ENCODE assay signal across 1 cellular context in genomic region chr5:110790673-110791072, GRCh38.
TF ChIP-seq lines count a peak whose summit lies in the region.

No MANE protein-coding gene starts in this region.

TF ChIP-seq in HepG2, 621 proteins besides CTCF, POLR2A, EP300 and RAD21 (continued from another document):
- no peak for TF ChIP-seq GMEB1 (CRISPR knock-in tag; IDR thresholded peaks at IDR 0.05; ENCODE audit: borderline replicate concordance)
- no peak for TF ChIP-seq ZBTB7B (CRISPR knock-in tag; IDR thresholded peaks at IDR 0.05)
- TF ChIP-seq MIER2 (CRISPR knock-in tag; IDR thresholded peaks at IDR 0.05): no peak
- TF ChIP-seq MAFF (IDR thresholded peaks at IDR 0.05; ENCODE audit: low read depth, low read length): peak; percentile 69
- no peak for TF ChIP-seq ZNF280B (CRISPR knock-in tag; IDR thresholded peaks at IDR 0.05; ENCODE audit: borderline replicate concordance)
- TF ChIP-seq, protein P1, sequence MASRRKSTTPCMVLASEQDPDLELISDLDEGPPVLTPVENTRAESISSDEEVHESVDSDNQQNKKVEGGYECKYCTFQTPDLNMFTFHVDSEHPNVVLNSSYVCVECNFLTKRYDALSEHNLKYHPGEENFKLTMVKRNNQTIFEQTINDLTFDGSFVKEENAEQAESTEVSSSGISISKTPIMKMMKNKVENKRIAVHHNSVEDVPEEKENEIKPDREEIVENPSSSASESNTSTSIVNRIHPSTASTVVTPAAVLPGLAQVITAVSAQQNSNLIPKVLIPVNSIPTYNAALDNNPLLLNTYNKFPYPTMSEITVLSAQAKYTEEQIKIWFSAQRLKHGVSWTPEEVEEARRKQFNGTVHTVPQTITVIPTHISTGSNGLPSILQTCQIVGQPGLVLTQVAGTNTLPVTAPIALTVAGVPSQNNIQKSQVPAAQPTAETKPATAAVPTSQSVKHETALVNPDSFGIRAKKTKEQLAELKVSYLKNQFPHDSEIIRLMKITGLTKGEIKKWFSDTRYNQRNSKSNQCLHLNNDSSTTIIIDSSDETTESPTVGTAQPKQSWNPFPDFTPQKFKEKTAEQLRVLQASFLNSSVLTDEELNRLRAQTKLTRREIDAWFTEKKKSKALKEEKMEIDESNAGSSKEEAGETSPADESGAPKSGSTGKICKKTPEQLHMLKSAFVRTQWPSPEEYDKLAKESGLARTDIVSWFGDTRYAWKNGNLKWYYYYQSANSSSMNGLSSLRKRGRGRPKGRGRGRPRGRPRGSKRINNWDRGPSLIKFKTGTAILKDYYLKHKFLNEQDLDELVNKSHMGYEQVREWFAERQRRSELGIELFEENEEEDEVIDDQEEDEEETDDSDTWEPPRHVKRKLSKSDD (CRISPR knock-in tag; IDR thresholded peaks at IDR 0.05; ENCODE audit: low read depth): no peak
- TF ChIP-seq, protein P2, sequence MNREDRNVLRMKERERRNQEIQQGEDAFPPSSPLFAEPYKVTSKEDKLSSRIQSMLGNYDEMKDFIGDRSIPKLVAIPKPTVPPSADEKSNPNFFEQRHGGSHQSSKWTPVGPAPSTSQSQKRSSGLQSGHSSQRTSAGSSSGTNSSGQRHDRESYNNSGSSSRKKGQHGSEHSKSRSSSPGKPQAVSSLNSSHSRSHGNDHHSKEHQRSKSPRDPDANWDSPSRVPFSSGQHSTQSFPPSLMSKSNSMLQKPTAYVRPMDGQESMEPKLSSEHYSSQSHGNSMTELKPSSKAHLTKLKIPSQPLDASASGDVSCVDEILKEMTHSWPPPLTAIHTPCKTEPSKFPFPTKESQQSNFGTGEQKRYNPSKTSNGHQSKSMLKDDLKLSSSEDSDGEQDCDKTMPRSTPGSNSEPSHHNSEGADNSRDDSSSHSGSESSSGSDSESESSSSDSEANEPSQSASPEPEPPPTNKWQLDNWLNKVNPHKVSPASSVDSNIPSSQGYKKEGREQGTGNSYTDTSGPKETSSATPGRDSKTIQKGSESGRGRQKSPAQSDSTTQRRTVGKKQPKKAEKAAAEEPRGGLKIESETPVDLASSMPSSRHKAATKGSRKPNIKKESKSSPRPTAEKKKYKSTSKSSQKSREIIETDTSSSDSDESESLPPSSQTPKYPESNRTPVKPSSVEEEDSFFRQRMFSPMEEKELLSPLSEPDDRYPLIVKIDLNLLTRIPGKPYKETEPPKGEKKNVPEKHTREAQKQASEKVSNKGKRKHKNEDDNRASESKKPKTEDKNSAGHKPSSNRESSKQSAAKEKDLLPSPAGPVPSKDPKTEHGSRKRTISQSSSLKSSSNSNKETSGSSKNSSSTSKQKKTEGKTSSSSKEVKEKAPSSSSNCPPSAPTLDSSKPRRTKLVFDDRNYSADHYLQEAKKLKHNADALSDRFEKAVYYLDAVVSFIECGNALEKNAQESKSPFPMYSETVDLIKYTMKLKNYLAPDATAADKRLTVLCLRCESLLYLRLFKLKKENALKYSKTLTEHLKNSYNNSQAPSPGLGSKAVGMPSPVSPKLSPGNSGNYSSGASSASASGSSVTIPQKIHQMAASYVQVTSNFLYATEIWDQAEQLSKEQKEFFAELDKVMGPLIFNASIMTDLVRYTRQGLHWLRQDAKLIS (CRISPR knock-in tag; IDR thresholded peaks at IDR 0.05): no peak
- TF ChIP-seq ZFP41 (CRISPR knock-in tag; IDR thresholded peaks at IDR 0.05; ENCODE audit: borderline replicate concordance): no peak
- no peak for TF ChIP-seq TOPORS (CRISPR knock-in tag; IDR thresholded peaks at IDR 0.05)
- no peak for TF ChIP-seq ZNF672 (CRISPR knock-in tag; IDR thresholded peaks at IDR 0.05)
